8 cellular contexts compared by ENCODE assay signal in the genomic region with DNA sequence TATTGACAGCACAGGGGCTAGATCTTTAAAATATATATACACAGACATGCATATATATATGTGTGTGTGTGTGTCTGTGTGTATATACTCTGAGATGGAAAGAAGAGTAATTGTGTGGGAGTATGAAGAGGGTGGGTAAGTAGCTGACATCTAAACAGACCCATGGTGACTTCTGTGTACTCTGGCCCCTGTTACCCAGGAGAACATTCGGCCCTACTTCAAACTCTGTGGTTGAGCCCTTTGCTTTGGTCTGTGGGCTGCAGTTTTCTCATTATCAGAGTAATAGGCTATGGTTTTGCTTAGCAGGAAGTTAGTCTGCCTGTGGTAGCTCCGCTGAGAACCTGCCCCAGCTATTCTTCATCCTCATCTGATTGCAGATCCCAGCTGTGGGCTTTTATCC.
A peak's percentile ranks its signal among the peaks of the same experiment; 100 is the strongest.
DNase-seq lines count a peak whose midpoint lies in the region; ATAC-seq lines count a peak whose summit lies in the region.

No MANE protein-coding gene starts in this region.

- peak overlapping the region; percentile 95 for H3K27ac ChIP-seq in HUES48 (ENCODE audit: low read depth, low read length)
- H3K27ac ChIP-seq in mesodermal cell (ENCODE audit: low read depth, low read length, severe bottlenecking): peak overlapping the region; percentile 97

- H3K9me3 ChIP-seq in HUES48 (ENCODE audit: control insufficient read depth, insufficient read depth, low read length) (no peaks in the 10 kb centered on the region; the same call in 1 of the 2 replicates), mesodermal cell (ENCODE audit: control insufficient read depth, low read length) (no peaks in the 10 kb centered on the region)

- no peaks in the 10 kb centered on the region for H3K27me3 ChIP-seq in HUES48 (ENCODE audit: control insufficient read depth, insufficient read depth, low read length)

- H3K36me3 ChIP-seq in HUES48 (ENCODE audit: control insufficient read depth, insufficient read depth, low read length) (peaks cover 3% of the 10 kb centered on the region; the same call in 1 of the 2 replicates), mesodermal cell (ENCODE audit: control insufficient read depth, insufficient read depth, low read length) (peaks cover 24% of the 10 kb centered on the region)

- peaks cover 27% of the 10 kb centered on the region for H3K4me1 ChIP-seq in HUES48 (ENCODE audit: control insufficient read depth, insufficient read depth, low read length)
- peaks cover 27% of the 10 kb centered on the region for H3K4me1 ChIP-seq in mesodermal cell (ENCODE audit: control insufficient read depth, insufficient read depth, low read length, poor library complexity, severe bottlenecking)

- peak; percentile 60 for ATAC-seq in GM21367 (IDR thresholded peaks at IDR 0.05; ENCODE audit: unreplicated experiment)

- H3K4me3 ChIP-seq in HUES48 (ENCODE audit: low read depth, low read length) (0 out of 2 replicates have a peak overlapping the region, but pooled peaks have one; percentile 28), mesodermal cell (ENCODE audit: extremely low read depth, insufficient read depth, low read length, poor library complexity, severe bottlenecking) (no peak overlapping the region)

- DNase-seq in GF-D8 (lab: John Stamatoyannopoulos, UW) (peak; percentile 49), activated T-cell treated with anti-CD3 and anti-CD28 coated beads for 24 hours (ENCODE audit: low read depth) (peak; percentile 16), amygdala (lab: John Stamatoyannopoulos, UW) (no peak), globus pallidus (ENCODE audit: low spot score) (no peak), AG08395 (ENCODE audit: low spot score) (no peak)

- H3K9ac ChIP-seq in HUES48 (ENCODE audit: low read depth, low read length): peak overlapping the region; percentile 56

- 20 to 60% methylated on average over 1 of the region's 2 CpGs for WGBS in mesodermal cell (ENCODE audit: insufficient coverage in 2 of 2), 2 experiments

Comparison
In these comparisons a context has a peak if more than half of its experiments do, and no peak if none do; other contexts are left out.
1. DNase-seq: peak in GF-D8 (single experiment) and activated T-cell treated with anti-CD3 and anti-CD28 coated beads for 24 hours (single experiment); none in amygdala (0 of 56), globus pallidus (single experiment) and AG08395 (single experiment).